ENCODE assay signal across 8 cellular contexts in the genomic region with DNA sequence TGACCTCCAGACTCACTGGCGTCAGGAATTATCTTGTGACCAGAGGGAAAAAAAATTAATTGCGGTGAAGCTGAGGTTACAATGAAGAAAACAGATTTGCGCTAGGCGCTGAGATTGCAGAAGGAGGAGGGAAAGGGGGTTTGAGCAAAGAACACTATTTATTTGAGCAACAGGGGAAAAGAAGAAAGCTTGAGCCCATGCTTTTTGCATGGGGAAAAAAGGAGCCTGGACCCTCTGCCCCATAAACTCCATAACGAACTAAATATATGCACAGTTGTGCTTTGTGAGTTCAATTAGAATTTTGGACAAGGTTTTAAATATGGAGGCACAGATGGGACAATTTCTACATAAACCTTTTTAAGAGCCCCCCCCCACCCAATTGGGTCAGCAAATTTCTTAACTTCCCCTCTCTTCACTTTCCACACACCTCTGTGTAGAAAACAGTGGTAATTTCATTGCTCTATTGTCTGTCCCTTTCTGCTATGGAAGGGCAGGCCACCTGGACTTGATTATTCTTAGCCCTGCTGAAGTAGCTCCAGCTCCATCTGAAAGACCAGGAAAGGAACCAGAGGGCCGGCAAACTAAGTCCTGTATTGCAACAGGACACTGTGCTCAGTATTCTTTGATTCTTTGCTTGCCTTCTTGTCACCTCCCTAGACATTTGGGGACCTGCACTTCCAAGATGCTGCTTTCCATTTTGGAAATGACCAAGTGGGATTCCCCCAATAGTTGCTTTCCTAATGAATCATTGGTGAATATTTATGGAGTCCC. TPM values are rescaled to one million over a fixed set of nuclear protein-coding genes. Genes with fewer than 3 reads are reported as not detected.
DNase-seq lines count a peak whose midpoint lies in the region; ATAC-seq and TF ChIP-seq lines count a peak whose summit lies in the region.

No MANE protein-coding gene starts in this region.

- H3K4me3 Mint-ChIP-seq in MCF 10A (ENCODE audit: unreplicated experiment), result peak overlapping the region; percentile 94

- peak overlapping the region; percentile 82 for H2AFZ ChIP-seq in IMR-90 (replicated peaks; ENCODE audit: low read length, poor library complexity)

- peaks cover 13% of the 10 kb centered on the region for H3K36me3 Mint-ChIP-seq in MCF 10A (ENCODE audit: insufficient read depth, unreplicated experiment)

- BruUV-seq in IMR-90 (replicated peaks; lab: Mats Ljungman, UMichigan), result no TSS peak
- BruUV-seq in MCF 10A (replicated peaks; lab: Mats Ljungman, UMichigan), result no TSS peak

- peak overlapping the region; percentile 95 for H2AK5ac ChIP-seq in IMR-90 (ENCODE audit: low read depth, low read length)

- no peak for TF ChIP-seq RAD21 in IMR-90 (IDR thresholded peaks at IDR 0.05; ENCODE audit: low read length)

- H2BK20ac ChIP-seq in IMR-90 (ENCODE audit: low read depth, low read length), result peak overlapping the region; percentile 97

- H3K27ac ChIP-seq in BLaER1 treated with 17β-estradiol and CSF1 and Interleukin-3, amounts not matched to agents 10 nM and 100 nM, result peak overlapping the region; percentile 81 to 96 (median 91)
- H3K27ac ChIP-seq in IMR-90 (ENCODE audit: insufficient read depth, low read length), result peak overlapping the region; percentile 91
- H3K27ac ChIP-seq in mucosa of rectum (ENCODE audit: low read depth in 2 of 2, low read length in 2 of 2), result peak overlapping the region; percentile 98 to 99

- peak overlapping the region; percentile 99 for H3K23ac ChIP-seq in IMR-90 (ENCODE audit: low read depth, low read length)

- peak overlapping the region; percentile 98 for H2BK120ac ChIP-seq in IMR-90 (ENCODE audit: low read depth, low read length)

- peak overlapping the region; percentile 90 for H3K27ac Mint-ChIP-seq in MCF 10A (ENCODE audit: low read depth, unreplicated experiment)

- peaks cover 14 to 33% (median 27%) of the 10 kb centered on the region in 11 experiments; a peak in 20 of 22 replicates for H4K20me1 ChIP-seq in BLaER1 treated with 17β-estradiol and CSF1 and Interleukin-3, amounts not matched to agents 10 nM and 100 nM
- H4K20me1 ChIP-seq in IMR-90 (ENCODE audit: insufficient read depth, low read length), result peaks cover 41% of the 10 kb centered on the region

- H3K79me1 ChIP-seq in IMR-90 (ENCODE audit: low read depth in 1 of 2, low read length in 2 of 2), result peaks cover 16 to 57% of the 10 kb centered on the region in 2 experiments; a peak in 3 of 4 replicates

- peaks cover 12% of the 10 kb centered on the region for H3K9me1 ChIP-seq in IMR-90 (ENCODE audit: insufficient read depth, low read length)

- no peak for TF ChIP-seq CTCF in IMR-90 (conservative IDR thresholded peaks at IDR 0.05; ENCODE audit: low read depth, low read length)
- TF ChIP-seq CTCF in MCF 10A (IDR thresholded peaks at IDR 0.05; ENCODE audit: unreplicated experiment), result no peak
- no peak for TF ChIP-seq CTCF in GM13977 (IDR thresholded peaks at IDR 0.05; ENCODE audit: extremely low read depth, insufficient read depth, missing control alignments)

- CTCF ChIA-PET in IMR-90 (lab: Yijun Ruan, JAX), result interaction anchor here (1.1 to 2.0 kb wide), 3 partner anchors 16 to 75 kb away, joined by 3 to 8 read pairs (median 4); no protein-coding TSS in a partner anchor
- CTCF ChIA-PET in MCF 10A (lab: Yijun Ruan, JAX), result interaction anchor here (0.6 to 21.7 kb wide), 5 partner anchors 15 to 91 kb away, joined by 3 to 472 read pairs (median 8); no protein-coding TSS in a partner anchor

- no peak; the same call in 1 of the 2 replicates for TF ChIP-seq POLR2A in IMR-90 (IDR thresholded peaks at IDR 0.05; ENCODE audit: low read depth, low read length)

- no peaks in the 10 kb centered on the region for H3K27me3 Mint-ChIP-seq in MCF 10A (ENCODE audit: insufficient read depth, unreplicated experiment)

- no peaks in the 10 kb centered on the region for H3K9me3 Mint-ChIP-seq in MCF 10A (ENCODE audit: unreplicated experiment)

- peak overlapping the region; percentile 83 to 91 (median 87) for H3K9ac ChIP-seq in BLaER1 treated with 17β-estradiol and CSF1 and Interleukin-3, amounts not matched to agents 10 nM and 100 nM
- peak overlapping the region; percentile 88 for H3K9ac ChIP-seq in IMR-90 (ENCODE audit: low read depth, low read length)
- H3K9ac ChIP-seq in mucosa of rectum (ENCODE audit: low read depth in 1 of 2, low read length in 2 of 2), result peak overlapping the region; percentile 77 to 83

- dilution Hi-C loops in IMR-90 (cut with HindIII; ENCODE audit: low sequenced_read_pairs, unreplicated experiment), result no loop called here

- H3K18ac ChIP-seq in IMR-90 (ENCODE audit: low read depth, low read length), result peak overlapping the region; percentile 84

- peak overlapping the region; percentile 79 for H2AK9ac ChIP-seq in IMR-90 (replicated peaks; ENCODE audit: low read depth, low read length, poor library complexity)

- H3K27me3 ChIP-seq in BLaER1 treated with 17β-estradiol and CSF1 and Interleukin-3, amounts not matched to agents 10 nM and 100 nM, result no peaks in the 10 kb centered on the region
- H3K27me3 ChIP-seq in IMR-90 (ENCODE audit: control insufficient read depth, insufficient read depth, low read length) (no peaks in the 10 kb centered on the region), mucosa of rectum (ENCODE audit: control insufficient read depth in 2 of 2, insufficient read depth in 2 of 2, low read length in 2 of 2) (no peaks in the 10 kb centered on the region)

- peaks cover 48% of the 10 kb centered on the region for H3K4me1 Mint-ChIP-seq in MCF 10A (ENCODE audit: insufficient read depth, unreplicated experiment)

- POLR2A ChIA-PET in IMR-90 (lab: Charles Lee; ENCODE audit: unreplicated experiment) (interaction anchor here (0.8 to 1.3 kb wide), 3 partner anchors 9 to 77 kb away, joined by 3 to 5 read pairs (median 4); no protein-coding TSS in a partner anchor), MCF 10A (lab: Yijun Ruan, JAX) (interaction anchor here (0.7 to 12.1 kb wide), 20 partner anchors 11 to 1185 kb away, joined by 3 to 622 read pairs (median 5); partner anchors contain the start of genes CLIC4, ELOA and RPL11)

- no peaks in the 10 kb centered on the region for H3K9me3 ChIP-seq in BLaER1 treated with 17β-estradiol and CSF1 and Interleukin-3, amounts not matched to agents 10 nM and 100 nM (replicated peaks in 1 of 11)
- H3K9me3 ChIP-seq in IMR-90 (ENCODE audit: control insufficient read depth, insufficient read depth, low read length) (no peaks in the 10 kb centered on the region), mucosa of rectum (ENCODE audit: control insufficient read depth in 2 of 2, low read length in 2 of 2) (no peaks in the 10 kb centered on the region)

- intact Hi-C loops in IMR-90 (cut with micrococcal nuclease) (loop anchor here (5.0 kb wide), 1 partner anchor 132 kb away; the partner anchor contains the start of gene RPL11), MCF 10A (cut with micrococcal nuclease) (loop anchor here (1.0 kb wide), 1 partner anchor 25 kb away; no protein-coding TSS in a partner anchor)

- peak overlapping the region; percentile 91 for H3K56ac ChIP-seq in IMR-90 (ENCODE audit: extremely low read depth, insufficient read depth, low read length)

- H4K5ac ChIP-seq in IMR-90 (ENCODE audit: low read depth, low read length), result peak overlapping the region; percentile 98

- peak overlapping the region; percentile 99 for H2BK15ac ChIP-seq in IMR-90 (ENCODE audit: low read depth, low read length)

- peak; percentile 47 for DNase-seq in IMR-90
- DNase-seq in MCF 10A (ENCODE audit: unreplicated experiment), result no peak
- DNase-seq in GM13977 (ENCODE audit: low spot score), result no peak
- no peak for DNase-seq in mucosa of gallbladder (ENCODE audit: low spot score)
- DNase-seq in NCI-H526 (lab: John Stamatoyannopoulos, UW), result no peak
- DNase-seq in activated CD4-positive, alpha-beta T cell treated with anti-CD3 and anti-CD28 coated beads for 1 hour, result no peak

- in situ Hi-C loops in IMR-90 (cut with MboI; ENCODE audit: low sequenced_read_pairs) (no loop called here), GM13977 (cut with MboI; ENCODE audit: low pct_unique_long_range_greater_than_20kb, low sequenced_read_pairs, unreplicated experiment) (no loop called here)

- peaks cover 0 to 24% (median 10%) of the 10 kb centered on the region in 11 experiments; a peak in 11 of 22 replicates for H3K36me3 ChIP-seq in BLaER1 treated with 17β-estradiol and CSF1 and Interleukin-3, amounts not matched to agents 10 nM and 100 nM
- H3K36me3 ChIP-seq in IMR-90 (ENCODE audit: control insufficient read depth, insufficient read depth, low read length) (peaks cover 16% of the 10 kb centered on the region), mucosa of rectum (ENCODE audit: control insufficient read depth in 2 of 2, insufficient read depth in 2 of 2, low read length in 2 of 2) (peaks cover 5 to 8% of the 10 kb centered on the region in 2 donors)

- H3K4me1 ChIP-seq in BLaER1 treated with 17β-estradiol and CSF1 and Interleukin-3, amounts not matched to agents 10 nM and 100 nM, result peaks cover 72 to 90% (median 79%) of the 10 kb centered on the region in 10 experiments
- H3K4me1 ChIP-seq in IMR-90 (ENCODE audit: control insufficient read depth, insufficient read depth, low read length) (peaks cover 40% of the 10 kb centered on the region), mucosa of rectum (ENCODE audit: control insufficient read depth in 2 of 2, insufficient read depth in 2 of 2, low read length in 2 of 2) (peaks cover 59 to 74% of the 10 kb centered on the region in 2 donors)

- peak overlapping the region; percentile 70 to 95 for H4K8ac ChIP-seq in IMR-90 (ENCODE audit: low read depth in 2 of 2, low read length in 2 of 2)

- H4K91ac ChIP-seq in IMR-90 (ENCODE audit: insufficient read depth, low read depth, low read length), result peak overlapping the region; percentile 99

- H2BK5ac ChIP-seq in IMR-90 (ENCODE audit: low read depth, low read length, poor library complexity, severe bottlenecking), result peak overlapping the region; percentile 92

- peak overlapping the region; percentile 97 for H3K14ac ChIP-seq in IMR-90 (replicated peaks; ENCODE audit: low read depth, low read length)

- peak overlapping the region; percentile 83 to 98 (median 92) for H3K4me2 ChIP-seq in BLaER1 treated with 17β-estradiol and CSF1 and Interleukin-3, amounts not matched to agents 10 nM and 100 nM
- H3K4me2 ChIP-seq in IMR-90 (ENCODE audit: low read depth, low read length), result peak overlapping the region; percentile 82

- no peak for ATAC-seq in IMR-90 (ENCODE audit: low read depth)

- WGBS in IMR-90 (ENCODE audit: extremely low coverage in 2 of 2, insufficient read length in 1 of 2), 2 experiments, result 6% methylated on average over 5 of the region's 6 CpGs; no CpG with 5 or more reads in 1 of the 2 experiments

- peak overlapping the region; percentile 97 for H3K4ac ChIP-seq in IMR-90 (ENCODE audit: low read depth, low read length)

- peak overlapping the region; percentile 77 to 97 (median 86) for H3K4me3 ChIP-seq in BLaER1 treated with 17β-estradiol and CSF1 and Interleukin-3, amounts not matched to agents 10 nM and 100 nM
- peak overlapping the region; percentile 30 for H3K4me3 ChIP-seq in IMR-90 (ENCODE audit: insufficient read depth, low read depth, low read length)
- H3K4me3 ChIP-seq in mucosa of rectum (ENCODE audit: low read length in 2 of 2), result peak overlapping the region; percentile 72 to 97

RNA-seq across cellular contexts. Expression of gene ID3, which starts 0.9 kb away (rescaled TPM):
- 109 and 171 TPM in 2 replicates for total RNA-seq in IMR-90 (2012; rRNA removed)
- polyA plus RNA-seq in IMR-90 (2012; rRNA removed), result 304 and 385 TPM in 2 replicates
- 781 and 851 TPM in 2 replicates for polyA plus RNA-seq in IMR-90 (2012; cell fraction: cytosol; rRNA removed)
- polyA plus RNA-seq in IMR-90 (2012; cell fraction: nucleus; rRNA removed; ENCODE audit: low replicate concordance), result 1,444 and 1,599 TPM in 2 replicates
- total RNA-seq in MCF 10A (2022), result 15.7 and 34.8 TPM in 2 replicates
- 48.9 TPM for total RNA-seq in mucosa of gallbladder

RNA-seq across cellular contexts. Expression of gene E2F2, which starts 29.1 kb away (rescaled TPM):
- total RNA-seq in IMR-90 (2012; rRNA removed) (0.36 and 0.56 TPM in 2 replicates), MCF 10A (2022) (0.32 and 0.89 TPM in 2 replicates), mucosa of gallbladder (0.46 TPM)
- 0.39 and 0.51 TPM in 2 replicates for polyA plus RNA-seq in IMR-90 (2012; rRNA removed)
- polyA plus RNA-seq in IMR-90 (2012; cell fraction: cytosol; rRNA removed), result 0.16 and 0.19 TPM in 2 replicates
- polyA plus RNA-seq in IMR-90 (2012; cell fraction: nucleus; rRNA removed; ENCODE audit: low replicate concordance), result 0.55 and 0.63 TPM in 2 replicates

Comparison
In these comparisons a context has a peak if more than half of its experiments do, and no peak if none do; other contexts are left out.
1. H3K4me3 ChIP-seq: peak in every context shown above with its lines; median percentile 86 in BLaER1 treated with 17β-estradiol and CSF1 and Interleukin-3, amounts not matched to agents 10 nM and 100 nM; 84 in mucosa of rectum; 30 in IMR-90.